8 cellular contexts compared by ENCODE assay signal in the genomic region with DNA sequence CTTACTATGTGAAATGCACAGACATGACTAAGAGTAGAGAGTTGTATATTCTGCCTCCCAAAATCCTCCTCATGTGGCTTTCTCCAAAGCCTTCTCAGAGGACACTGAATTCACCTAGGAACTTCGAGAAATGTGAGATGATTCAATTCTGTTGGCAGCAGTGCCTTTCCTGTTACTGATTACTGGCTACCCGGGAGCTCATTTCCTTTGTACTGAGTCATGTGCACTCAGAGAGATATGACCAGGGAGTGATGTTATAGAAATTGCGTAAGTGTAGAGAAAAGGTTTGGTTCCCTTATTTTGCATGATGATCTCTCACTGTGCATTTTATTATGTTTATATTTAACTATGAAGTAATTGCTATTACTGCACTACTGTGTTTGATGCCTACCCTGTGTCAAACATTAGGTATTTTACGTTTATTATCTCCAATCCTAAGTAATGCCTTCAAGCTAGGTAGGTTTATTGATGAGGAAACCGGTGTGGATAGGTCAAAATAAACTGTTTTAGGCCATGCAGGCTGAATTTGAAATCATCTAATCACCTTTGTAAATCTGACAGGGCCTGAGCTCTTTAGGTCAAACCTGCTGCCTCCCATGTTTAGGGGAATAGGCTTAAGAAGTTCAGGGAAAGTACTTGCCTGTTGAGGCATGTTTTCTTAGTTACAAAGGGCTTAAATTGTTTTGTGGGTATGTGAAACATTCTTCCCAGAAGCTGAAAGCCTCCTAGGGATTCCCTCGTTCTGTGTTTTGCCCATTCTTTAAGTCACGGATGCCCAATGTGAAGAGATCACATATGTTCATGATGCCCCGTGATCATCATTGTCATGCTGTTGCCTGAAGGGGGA.
DNase-seq lines count a peak whose midpoint lies in the region; ATAC-seq and TF ChIP-seq lines count a peak whose summit lies in the region.

No MANE protein-coding gene starts in this region.

- peaks cover 24% of the 10 kb centered on the region for H3K27me3 Mint-ChIP-seq in CD4-positive, alpha-beta T cell

- peak; percentile 93 for ATAC-seq in GM18909 (IDR thresholded peaks at IDR 0.05; ENCODE audit: poor library complexity, unreplicated experiment)
- ATAC-seq in HG03439 (IDR thresholded peaks at IDR 0.05; ENCODE audit: unreplicated experiment) = peak; percentile 66
- ATAC-seq in CD4-positive, alpha-beta T cell (ENCODE audit: poor library complexity) = no peak
- no peak for ATAC-seq in GM19328 (IDR thresholded peaks at IDR 0.05; ENCODE audit: unreplicated experiment)

- CTCF ChIA-PET in AG04449 (lab: Yijun Ruan, JAX) = interaction anchor here (0.9 to 1.6 kb wide), 4 partner anchors 12 to 214 kb away, joined by 3 to 7 read pairs (median 5); no protein-coding TSS in a partner anchor
- CTCF ChIA-PET in CD4-positive, alpha-beta T cell (lab: Charles Lee) = no interaction called here

- H3K9me3 Mint-ChIP-seq in CD4-positive, alpha-beta T cell = no peaks in the 10 kb centered on the region

- H3K27me3 ChIP-seq in CD4-positive, alpha-beta T cell (ENCODE audit: control insufficient read depth, insufficient read depth, low read length) = peaks cover 3% of the 10 kb centered on the region

- H3K4me3 Mint-ChIP-seq in CD4-positive, alpha-beta T cell = no peak overlapping the region

- DNase-seq in AG04449 (ENCODE audit: low read depth, low spot score) = peak; percentile 94
- peak; percentile 95 for DNase-seq in SKM-1 (lab: John Stamatoyannopoulos, UW; ENCODE audit: unreplicated experiment)
- peak; percentile 99 for DNase-seq in fibroblast of pulmonary artery (ENCODE audit: low read depth)
- peak; percentile 90 for DNase-seq in pulmonary artery endothelial cell (ENCODE audit: low read depth, low spot score)
- no peak for DNase-seq in CD4-positive, alpha-beta T cell

- no peak for TF ChIP-seq CTCF in AG04449 (IDR thresholded peaks at IDR 0.05; ENCODE audit: insufficient read depth, low read length, missing control alignments)
- no peak for TF ChIP-seq CTCF in fibroblast of pulmonary artery (IDR thresholded peaks at IDR 0.05; ENCODE audit: low read length, missing control alignments)
- no peak for TF ChIP-seq CTCF in CD4-positive, alpha-beta T cell (IDR thresholded peaks at IDR 0.05)

- intact Hi-C loops in CD4-positive, alpha-beta T cell (cut with DNase I, micrococcal nuclease) = no loop called here

- no peak overlapping the region for H3K27ac ChIP-seq in CD4-positive, alpha-beta T cell (ENCODE audit: low read depth, low read length)

- H3K9me3 ChIP-seq in CD4-positive, alpha-beta T cell (ENCODE audit: control insufficient read depth, low read length) = no peaks in the 10 kb centered on the region

- no peaks in the 10 kb centered on the region for H3K4me1 Mint-ChIP-seq in CD4-positive, alpha-beta T cell (ENCODE audit: low read depth)

- H3K36me3 Mint-ChIP-seq in CD4-positive, alpha-beta T cell (ENCODE audit: low read depth) = no peaks in the 10 kb centered on the region

- POLR2A ChIA-PET in AG04449 (lab: Yijun Ruan, JAX) = interaction anchor here (0.7 to 1.1 kb wide), 3 partner anchors 24 to 151 kb away, joined by 3 read pairs; no protein-coding TSS in a partner anchor
- POLR2A ChIA-PET in CD4-positive, alpha-beta T cell (lab: Charles Lee) = no interaction called here

- H3K27ac Mint-ChIP-seq in CD4-positive, alpha-beta T cell = no peak overlapping the region

- H3K4me3 ChIP-seq in AG04449 (ENCODE audit: low read depth, low read length) (no peak overlapping the region), fibroblast of pulmonary artery (replicated peaks; ENCODE audit: low read depth, low read length) (no peak overlapping the region)

Comparison
In these comparisons a context has a peak if more than half of its experiments do, and no peak if none do; other contexts are left out.
1. DNase-seq: peak in AG04449 (single experiment), SKM-1 (single experiment), fibroblast of pulmonary artery (single experiment) and pulmonary artery endothelial cell (single experiment); none in CD4-positive, alpha-beta T cell (0 of 10).
2. ATAC-seq: peak in GM18909 (single experiment) and HG03439 (single experiment); none in CD4-positive, alpha-beta T cell (single experiment) and GM19328 (single experiment).